In genomic region chr4:7206385-7206784, GRCh38 we compare ENCODE assay signal across 8 cellular contexts. TPM values are rescaled to one million over a fixed set of nuclear protein-coding genes. Genes with fewer than 3 reads are reported as not detected.
DNase-seq lines count a peak whose midpoint lies in the region; ATAC-seq and TF ChIP-seq lines count a peak whose summit lies in the region.
"Had no signal": no experiment of that assay in that cellular context is flagged by ENCODE, and none has a peak within 500 bp of the region (broad histone marks: within the 10 kb centered on the region; RNA-seq: fewer than 3 reads in every experiment).

No MANE protein-coding gene starts in this region.

- H3K27ac Mint-ChIP-seq in CD8-positive, alpha-beta memory T cell = no peak overlapping the region
- H3K27ac Mint-ChIP-seq: immature natural killer cell had no signal

- peaks cover 21 to 24% of the 10 kb centered on the region in 2 donors for H3K27me3 Mint-ChIP-seq in CD8-positive, alpha-beta memory T cell

- no peaks in the 10 kb centered on the region for H3K36me3 Mint-ChIP-seq in CD8-positive, alpha-beta memory T cell
- H3K36me3 Mint-ChIP-seq: immature natural killer cell had no signal

- ATAC-seq in lower lobe of right lung (peak; percentile 44 to 67), HG03432 (IDR thresholded peaks at IDR 0.05; ENCODE audit: unreplicated experiment) (no peak)

- H3K27me3 ChIP-seq in MG63 (no peaks in the 10 kb centered on the region), lower lobe of right lung (ENCODE audit: low read depth) (no peaks in the 10 kb centered on the region)
- no peaks in the 10 kb centered on the region for H3K27me3 ChIP-seq in CD8-positive, alpha-beta memory T cell (ENCODE audit: insufficient read depth, low read length, poor library complexity, severe bottlenecking)

- H3K27ac ChIP-seq in caudate nucleus (ENCODE audit: low read depth, low read length) (peak overlapping the region; percentile 8), lower lobe of right lung (no peak overlapping the region), urinary bladder (ENCODE audit: low read depth) (peak overlapping the region; percentile 33)
- H3K27ac ChIP-seq in CD8-positive, alpha-beta memory T cell (ENCODE audit: low read depth, low read length) = no peak overlapping the region

- WGBS in urinary bladder = 26% methylated on average over 9 of the region's 9 CpGs

- H3K4me3 ChIP-seq in MG63 = no peak overlapping the region
- H3K4me3 ChIP-seq in lower lobe of right lung = no peak overlapping the region
- no peak overlapping the region for H3K4me3 ChIP-seq in urinary bladder (ENCODE audit: low read depth, low read length)
- no peak overlapping the region for H3K4me3 ChIP-seq in CD8-positive, alpha-beta memory T cell (ENCODE audit: low read length)

- no peak for TF ChIP-seq CTCF in lower lobe of right lung (IDR thresholded peaks at IDR 0.05)

- H3K9me3 ChIP-seq in MG63 (no peaks in the 10 kb centered on the region), lower lobe of right lung (no peaks in the 10 kb centered on the region)
- H3K9me3 ChIP-seq in CD8-positive, alpha-beta memory T cell (ENCODE audit: low read length) = no peaks in the 10 kb centered on the region

- intact Hi-C loops in lower lobe of right lung (cut with DNase I) = no loop called here

- POLR2A ChIA-PET in CD8-positive, alpha-beta memory T cell (lab: Charles Lee) = no interaction called here

- no peaks in the 10 kb centered on the region for H3K4me1 Mint-ChIP-seq in CD8-positive, alpha-beta memory T cell
- H3K4me1 Mint-ChIP-seq: immature natural killer cell had no signal

- CTCF ChIA-PET in CD8-positive, alpha-beta memory T cell (lab: Charles Lee) = no interaction called here

- H3K4me1 ChIP-seq in lower lobe of right lung = peaks cover 11% of the 10 kb centered on the region
- no peaks in the 10 kb centered on the region for H3K4me1 ChIP-seq in urinary bladder (ENCODE audit: insufficient read depth)
- H3K4me1 ChIP-seq in CD8-positive, alpha-beta memory T cell (ENCODE audit: insufficient read depth, low read length) = no peaks in the 10 kb centered on the region

- H3K4me3 Mint-ChIP-seq in CD8-positive, alpha-beta memory T cell = no peak overlapping the region
- H3K4me3 Mint-ChIP-seq: immature natural killer cell had no signal

- DNase-seq in MG63 (peak; percentile 83), caudate nucleus (lab: John Stamatoyannopoulos, UW) (peak in 4 of 61 donors; percentile 29 to 34 (median 32)), lower lobe of right lung (peak; percentile 41), NCI-H1092 treated with DMSO at 0.1 percent for 48 hours (lab: John Stamatoyannopoulos, UW) (no peak)
- DNase-seq in CD8-positive, alpha-beta memory T cell = no peak
- DNase-seq: immature natural killer cell had no signal

- H3K36me3 ChIP-seq in MG63 = no peaks in the 10 kb centered on the region
- no peaks in the 10 kb centered on the region for H3K36me3 ChIP-seq in lower lobe of right lung
- H3K36me3 ChIP-seq in urinary bladder (ENCODE audit: insufficient read depth) = no peaks in the 10 kb centered on the region
- H3K36me3 ChIP-seq in CD8-positive, alpha-beta memory T cell (ENCODE audit: insufficient read depth, low read length) = no peaks in the 10 kb centered on the region

- H3K9me3 Mint-ChIP-seq in CD8-positive, alpha-beta memory T cell = no peaks in the 10 kb centered on the region
- H3K9me3 Mint-ChIP-seq: immature natural killer cell had no signal

RNA-seq across cellular contexts. Expression of gene SORCS2, which starts 14.0 kb away (rescaled TPM):
- 0.25 and 1.5 TPM in 2 replicates for total RNA-seq in MG63 (2014; rRNA removed; shearing (Covaris generic); ENCODE audit: low replicate concordance)
- total RNA-seq in lower lobe of right lung (5.8 TPM), urinary bladder (10.8 TPM)
- 5.3 TPM for polyA plus RNA-seq in urinary bladder
- not detected for total RNA-seq in CD8-positive, alpha-beta memory T cell
- polyA plus RNA-seq in CD8-positive, alpha-beta memory T cell = not detected

Comparison
In these comparisons a context has a peak if more than half of its experiments do, and no peak if none do; other contexts are left out.
1. DNase-seq: peak in MG63 (single experiment) and lower lobe of right lung (single experiment); none in CD8-positive, alpha-beta memory T cell (0 of 5) and NCI-H1092 treated with DMSO at 0.1 percent for 48 hours (single experiment).
2. H3K27ac ChIP-seq: peak in caudate nucleus (single experiment) and urinary bladder (single experiment); none in lower lobe of right lung (single experiment) and CD8-positive, alpha-beta memory T cell (single experiment).